In the genomic region with DNA sequence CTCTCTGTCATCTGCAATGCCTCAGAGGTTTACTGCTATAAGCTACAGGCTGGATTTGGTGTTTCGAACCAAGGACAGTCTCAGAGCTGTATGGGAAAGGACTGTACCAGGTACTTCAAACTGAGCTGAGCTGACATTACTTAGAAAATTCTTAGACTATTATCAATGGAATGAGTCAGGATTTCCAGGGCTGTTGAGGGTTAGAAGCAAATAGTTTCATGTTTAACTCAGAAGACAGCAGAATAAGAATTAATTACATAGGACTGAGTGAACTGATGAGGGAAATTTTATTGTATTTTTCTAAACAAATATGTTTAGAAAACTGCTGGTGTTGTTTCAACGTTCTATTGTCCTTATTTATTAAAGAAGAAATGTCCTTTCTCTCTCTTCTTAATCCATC, we compare ENCODE assay signal across 13 cellular contexts.
A peak's percentile ranks its signal among the peaks of the same experiment; 100 is the strongest.
DNase-seq lines count a peak whose midpoint lies in the region; ATAC-seq and TF ChIP-seq lines count a peak whose summit lies in the region.
"Had no signal": no experiment of that assay in that cellular context is flagged by ENCODE, and none has a peak within 500 bp of the region (broad histone marks: within the 10 kb centered on the region; RNA-seq: fewer than 3 reads in every experiment).

No MANE protein-coding gene starts in this region.

- H3K4me2 ChIP-seq in smooth muscle cell = no peak overlapping the region

- H3K27me3 ChIP-seq in smooth muscle cell (ENCODE audit: low read depth) (no peaks in the 10 kb centered on the region), H7 (ENCODE audit: control insufficient read depth, insufficient read depth, low read length) (no peaks in the 10 kb centered on the region)
- H3K27me3 ChIP-seq: dorsolateral prefrontal cortex had no signal

- peak; percentile 1 for DNase-seq in GM13976 (ENCODE audit: low spot score)
- DNase-seq in fibroblast of mammary gland (ENCODE audit: low read depth) = peak; percentile 81
- DNase-seq in smooth muscle cell (lab: John Stamatoyannopoulos, UW; ENCODE audit: unreplicated experiment) = no peak
- DNase-seq in H7 = no peak
- DNase-seq in iPS-NIHi7 (ENCODE audit: extremely low spot score) = no peak
- no peak for DNase-seq in foreskin melanocyte
- DNase-seq: activated CD4-positive, CD25-positive, alpha-beta regulatory T cell treated with anti-CD3 and anti-CD28 coated beads, Interleukin-2, amount 50 U/mL, for 72 hours; Calu3; dorsolateral prefrontal cortex; KG1; NCI-H187 had no signal

- no peak overlapping the region for H3K9ac ChIP-seq in smooth muscle cell (ENCODE audit: low read depth)

- in situ Hi-C loops in GM13976 (cut with MboI; ENCODE audit: low sequenced_read_pairs, unreplicated experiment) = no loop called here

- no peaks in the 10 kb centered on the region for H4K20me1 ChIP-seq in smooth muscle cell (ENCODE audit: low read depth)

- no peaks in the 10 kb centered on the region for H3K9me3 ChIP-seq in smooth muscle cell (replicated peaks; ENCODE audit: low read depth)

- no peak for TF ChIP-seq CTCF in GM13976 (IDR thresholded peaks at IDR 0.05; ENCODE audit: borderline replicate concordance, control extremely low read depth, extremely low read depth, insufficient read depth, missing control alignments)
- TF ChIP-seq CTCF in fibroblast of mammary gland (conservative IDR thresholded peaks at IDR 0.05; ENCODE audit: control insufficient read depth, insufficient read depth, low read depth, low read length) = no peak
- TF ChIP-seq CTCF in smooth muscle cell (IDR thresholded peaks at IDR 0.05; ENCODE audit: borderline replicate concordance, insufficient read depth, poor library complexity, severe bottlenecking) = no peak

- H3K27ac ChIP-seq in smooth muscle cell (ENCODE audit: low read depth) = peak overlapping the region; percentile 76
- H3K27ac ChIP-seq: dorsolateral prefrontal cortex had no signal

- H3F3A ChIP-seq in smooth muscle cell (ENCODE audit: low read depth) = no peaks in the 10 kb centered on the region

- no peaks in the 10 kb centered on the region for H3K4me1 ChIP-seq in smooth muscle cell (ENCODE audit: low read depth)

- ATAC-seq in SK-N-SH treated with all-trans-retinoic acid at 6 μM for 48 hours = peak; percentile 72

- no peak overlapping the region for H2AFZ ChIP-seq in smooth muscle cell (ENCODE audit: low read depth)

- H3K4me3 ChIP-seq in fibroblast of mammary gland (ENCODE audit: control insufficient read depth, low read depth, low read length) = no peak overlapping the region
- H3K4me3 ChIP-seq in smooth muscle cell = no peak overlapping the region
- no peak overlapping the region for H3K4me3 ChIP-seq in H7 (ENCODE audit: insufficient read depth, low read depth, low read length)
- H3K4me3 ChIP-seq: dorsolateral prefrontal cortex, lung had no signal

- 70% methylated on average over 2 of the region's 2 CpGs for WGBS in smooth muscle cell (ENCODE audit: low lambda C conversion rate)

- H3K36me3 ChIP-seq in smooth muscle cell (ENCODE audit: low read depth) (no peaks in the 10 kb centered on the region), H7 (replicated peaks; ENCODE audit: control insufficient read depth, insufficient read depth, low read length) (no peaks in the 10 kb centered on the region)

- H3K79me2 ChIP-seq in smooth muscle cell (ENCODE audit: low read depth) = no peaks in the 10 kb centered on the region

TF ChIP-seq in SK-N-SH treated with all-trans-retinoic acid at 6 μM for 48 hours, 23 proteins besides CTCF, POLR2A, EP300 and RAD21:
- TF ChIP-seq BACH2 (CRISPR knock-in tag; IDR thresholded peaks at IDR 0.05; ENCODE audit: borderline replicate concordance) (no peak), ZNF565 (CRISPR knock-in tag; conservative IDR thresholded peaks at IDR 0.05; ENCODE audit: low read depth) (no peak), GLIS3 (CRISPR knock-in tag; IDR thresholded peaks at IDR 0.05) (no peak), CSDC2 (CRISPR knock-in tag; IDR thresholded peaks at IDR 0.05) (no peak), ESRRG (CRISPR knock-in tag; IDR thresholded peaks at IDR 0.05) (no peak), TOX (CRISPR knock-in tag; IDR thresholded peaks at IDR 0.05; ENCODE audit: borderline replicate concordance) (no peak), ZNF8 (CRISPR knock-in tag; IDR thresholded peaks at IDR 0.05) (no peak), PPARA (CRISPR knock-in tag; IDR thresholded peaks at IDR 0.05; ENCODE audit: borderline replicate concordance) (no peak), ZFP30 (CRISPR knock-in tag; IDR thresholded peaks at IDR 0.05) (no peak), RARB (CRISPR knock-in tag; IDR thresholded peaks at IDR 0.05) (no peak), ZC3H10 (CRISPR knock-in tag; IDR thresholded peaks at IDR 0.05) (no peak), ARNTL (CRISPR knock-in tag; IDR thresholded peaks at IDR 0.05; ENCODE audit: borderline replicate concordance, low read depth) (no peak)
- TF ChIP-seq, protein P1, sequence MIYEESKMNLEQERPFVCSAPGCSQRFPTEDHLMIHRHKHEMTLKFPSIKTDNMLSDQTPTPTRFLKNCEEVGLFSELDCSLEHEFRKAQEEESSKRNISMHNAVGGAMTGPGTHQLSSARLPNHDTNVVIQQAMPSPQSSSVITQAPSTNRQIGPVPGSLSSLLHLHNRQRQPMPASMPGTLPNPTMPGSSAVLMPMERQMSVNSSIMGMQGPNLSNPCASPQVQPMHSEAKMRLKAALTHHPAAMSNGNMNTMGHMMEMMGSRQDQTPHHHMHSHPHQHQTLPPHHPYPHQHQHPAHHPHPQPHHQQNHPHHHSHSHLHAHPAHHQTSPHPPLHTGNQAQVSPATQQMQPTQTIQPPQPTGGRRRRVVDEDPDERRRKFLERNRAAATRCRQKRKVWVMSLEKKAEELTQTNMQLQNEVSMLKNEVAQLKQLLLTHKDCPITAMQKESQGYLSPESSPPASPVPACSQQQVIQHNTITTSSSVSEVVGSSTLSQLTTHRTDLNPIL (CRISPR knock-in tag; IDR thresholded peaks at IDR 0.05; ENCODE audit: low read depth) = no peak
- TF ChIP-seq, protein P2, sequence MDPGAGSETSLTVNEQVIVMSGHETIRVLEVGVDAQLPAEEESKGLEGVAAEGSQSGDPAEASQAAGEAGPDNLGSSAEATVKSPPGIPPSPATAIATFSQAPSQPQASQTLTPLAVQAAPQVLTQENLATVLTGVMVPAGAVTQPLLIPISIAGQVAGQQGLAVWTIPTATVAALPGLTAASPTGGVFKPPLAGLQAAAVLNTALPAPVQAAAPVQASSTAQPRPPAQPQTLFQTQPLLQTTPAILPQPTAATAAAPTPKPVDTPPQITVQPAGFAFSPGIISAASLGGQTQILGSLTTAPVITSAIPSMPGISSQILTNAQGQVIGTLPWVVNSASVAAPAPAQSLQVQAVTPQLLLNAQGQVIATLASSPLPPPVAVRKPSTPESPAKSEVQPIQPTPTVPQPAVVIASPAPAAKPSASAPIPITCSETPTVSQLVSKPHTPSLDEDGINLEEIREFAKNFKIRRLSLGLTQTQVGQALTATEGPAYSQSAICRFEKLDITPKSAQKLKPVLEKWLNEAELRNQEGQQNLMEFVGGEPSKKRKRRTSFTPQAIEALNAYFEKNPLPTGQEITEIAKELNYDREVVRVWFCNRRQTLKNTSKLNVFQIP (CRISPR knock-in tag; IDR thresholded peaks at IDR 0.05; ENCODE audit: borderline replicate concordance, low read depth) = no peak
- TF ChIP-seq, protein P3, sequence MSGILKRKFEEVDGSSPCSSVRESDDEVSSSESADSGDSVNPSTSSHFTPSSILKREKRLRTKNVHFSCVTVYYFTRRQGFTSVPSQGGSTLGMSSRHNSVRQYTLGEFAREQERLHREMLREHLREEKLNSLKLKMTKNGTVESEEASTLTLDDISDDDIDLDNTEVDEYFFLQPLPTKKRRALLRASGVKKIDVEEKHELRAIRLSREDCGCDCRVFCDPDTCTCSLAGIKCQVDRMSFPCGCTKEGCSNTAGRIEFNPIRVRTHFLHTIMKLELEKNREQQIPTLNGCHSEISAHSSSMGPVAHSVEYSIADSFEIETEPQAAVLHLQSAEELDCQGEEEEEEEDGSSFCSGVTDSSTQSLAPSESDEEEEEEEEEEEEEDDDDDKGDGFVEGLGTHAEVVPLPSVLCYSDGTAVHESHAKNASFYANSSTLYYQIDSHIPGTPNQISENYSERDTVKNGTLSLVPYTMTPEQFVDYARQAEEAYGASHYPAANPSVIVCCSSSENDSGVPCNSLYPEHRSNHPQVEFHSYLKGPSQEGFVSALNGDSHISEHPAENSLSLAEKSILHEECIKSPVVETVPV (CRISPR knock-in tag; IDR thresholded peaks at IDR 0.05) = no peak
- TF ChIP-seq, protein P4, sequence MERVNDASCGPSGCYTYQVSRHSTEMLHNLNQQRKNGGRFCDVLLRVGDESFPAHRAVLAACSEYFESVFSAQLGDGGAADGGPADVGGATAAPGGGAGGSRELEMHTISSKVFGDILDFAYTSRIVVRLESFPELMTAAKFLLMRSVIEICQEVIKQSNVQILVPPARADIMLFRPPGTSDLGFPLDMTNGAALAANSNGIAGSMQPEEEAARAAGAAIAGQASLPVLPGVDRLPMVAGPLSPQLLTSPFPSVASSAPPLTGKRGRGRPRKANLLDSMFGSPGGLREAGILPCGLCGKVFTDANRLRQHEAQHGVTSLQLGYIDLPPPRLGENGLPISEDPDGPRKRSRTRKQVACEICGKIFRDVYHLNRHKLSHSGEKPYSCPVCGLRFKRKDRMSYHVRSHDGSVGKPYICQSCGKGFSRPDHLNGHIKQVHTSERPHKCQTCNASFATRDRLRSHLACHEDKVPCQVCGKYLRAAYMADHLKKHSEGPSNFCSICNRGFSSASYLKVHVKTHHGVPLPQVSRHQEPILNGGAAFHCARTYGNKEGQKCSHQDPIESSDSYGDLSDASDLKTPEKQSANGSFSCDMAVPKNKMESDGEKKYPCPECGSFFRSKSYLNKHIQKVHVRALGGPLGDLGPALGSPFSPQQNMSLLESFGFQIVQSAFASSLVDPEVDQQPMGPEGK (CRISPR knock-in tag; IDR thresholded peaks at IDR 0.05; ENCODE audit: borderline replicate concordance) = no peak
TF ChIP-seq in SK-N-SH treated with all-trans-retinoic acid at 6 μM for 48 hours: peak in this region for 0.

Comparison
In these comparisons a context has a peak if more than half of its experiments do, and no peak if none do; other contexts are left out.
1. DNase-seq: peak in GM13976 (single experiment) and fibroblast of mammary gland (single experiment); none in smooth muscle cell (single experiment), H7 (single experiment), iPS-NIHi7 (single experiment) and foreskin melanocyte (single experiment).